Comparison of ENCODE assay signal across 9 cellular contexts in the genomic region with DNA sequence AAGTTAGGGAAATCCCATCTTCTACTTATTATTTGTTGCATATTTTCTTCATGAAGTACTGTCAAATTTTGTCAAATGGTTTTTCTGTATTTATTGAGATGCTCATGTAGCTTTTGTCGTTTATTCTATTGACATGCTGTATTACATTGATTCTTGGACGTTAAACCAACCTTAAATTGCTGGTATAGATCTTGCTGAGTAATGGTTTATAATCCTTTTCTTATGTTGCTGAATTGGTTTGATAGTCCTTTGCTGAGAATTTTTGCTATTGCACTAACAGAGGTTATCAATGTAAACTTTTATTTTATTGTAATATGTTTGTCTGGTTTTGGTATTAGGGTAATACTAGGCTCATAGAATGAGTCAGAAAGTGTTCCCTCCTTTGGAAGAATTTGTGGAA. TPM values are rescaled to one million over a fixed set of nuclear protein-coding genes. Genes with fewer than 3 reads are reported as not detected.
"Had no signal": no experiment of that assay in that cellular context is flagged by ENCODE, and none has a peak within 500 bp of the region (broad histone marks: within the 10 kb centered on the region; RNA-seq: fewer than 3 reads in every experiment).

No MANE protein-coding gene starts in this region.

- H3K4me3 ChIP-seq: GM12878 had no signal

- FAIRE-seq: G401.6, GM12878, GM12891, GM12892, GM18507, GM19239 had no signal

- ATAC-seq: GM12878 had no signal

- DNase-seq: GDM1, GF-D8 had no signal

RNA-seq across cellular contexts. Expression of gene COL6A5, which starts 54.3 kb away (rescaled TPM):
- total RNA-seq: G401 had no signal
